ENCODE assay signal across 23 cellular contexts in the genomic region with DNA sequence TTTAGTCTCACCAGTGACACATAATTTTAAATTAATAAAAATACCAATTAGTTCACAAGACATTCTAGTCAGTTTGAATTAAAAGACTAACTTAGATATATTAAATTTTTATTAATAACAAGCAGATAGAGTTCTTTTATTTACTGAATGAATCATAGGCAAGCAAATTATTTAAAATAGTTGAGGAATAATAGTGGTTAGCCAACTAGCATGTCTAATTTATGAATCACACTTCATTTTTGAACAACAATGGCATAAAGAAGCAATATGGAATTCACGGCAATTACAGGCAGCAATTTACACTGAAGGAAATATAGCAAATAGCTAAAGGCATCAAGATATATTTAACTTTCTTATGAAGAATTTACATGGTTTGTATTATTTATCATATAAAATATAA.
A peak's percentile ranks its signal among the peaks of the same experiment; 100 is the strongest.
DNase-seq lines count a peak whose midpoint lies in the region; ATAC-seq and TF ChIP-seq lines count a peak whose summit lies in the region.
"Had no signal": no experiment of that assay in that cellular context is flagged by ENCODE, and none has a peak within 500 bp of the region (broad histone marks: within the 10 kb centered on the region; RNA-seq: fewer than 3 reads in every experiment).

No MANE protein-coding gene starts in this region.

- no peak for TF ChIP-seq CTCF in astrocyte of the spinal cord (IDR thresholded peaks at IDR 0.05; ENCODE audit: low read depth, low read length)
- TF ChIP-seq CTCF in foreskin keratinocyte (conservative IDR thresholded peaks at IDR 0.05): no peak

- H2AFZ ChIP-seq in ACC112 (ENCODE audit: low read length, unreplicated experiment): no peak overlapping the region

- H3K27ac ChIP-seq in ACC112 (ENCODE audit: low read depth, low read length): peak overlapping the region; percentile 65
- no peak overlapping the region for H3K27ac ChIP-seq in foreskin keratinocyte
- H3K27ac ChIP-seq: ovary, right atrium auricular region had no signal

- H3K36me3 Mint-ChIP-seq in activated CD8-positive, alpha-beta T cell treated with anti-CD3 and anti-CD28 coated beads, Interleukin-2, amount 10 ng/mL, durations not matched to agents 7 days and 5 days (ENCODE audit: low read depth): no peaks in the 10 kb centered on the region

- H3K79me2 ChIP-seq in ACC112 (ENCODE audit: control insufficient read depth, insufficient read depth, low read length, unreplicated experiment): no peaks in the 10 kb centered on the region

- DNase-seq in HT1080 (ENCODE audit: low read depth) (peak; percentile 2), astrocyte of the spinal cord (ENCODE audit: low read depth, low spot score) (peak; percentile 30), foreskin keratinocyte (peak; percentile 27 to 60), NCI-H187 (lab: John Stamatoyannopoulos, UW) (no peak), NCI-H2029 treated with DMSO at 0.1 percent for 48 hours (lab: John Stamatoyannopoulos, UW) (no peak), MG63 (no peak)
- DNase-seq in activated CD8-positive, alpha-beta T cell treated with anti-CD3 and anti-CD28 coated beads, Interleukin-2, amount 10 ng/mL, durations not matched to agents 7 days and 5 days: no peak
- DNase-seq: activated CD4-positive, alpha-beta memory T cell treated with anti-CD3 and anti-CD28 coated beads, Interleukin-2, amount 10 ng/mL, durations not matched to agents 7 days and 5 days; activated CD4-positive, CD25-positive, alpha-beta regulatory T cell treated with anti-CD3 and anti-CD28 coated beads, Interleukin-2, amount 50 U/mL, for 72 hours; DMS79; H9; NCI-H1092; NCI-H1930; NCI-H2227 treated with DMSO at 0.1 percent for 48 hours; nephron progenitor cell; OCI-M1; ovary; SHP77; stimulated activated CD4-positive, alpha-beta T cell treated with anti-CD3 and anti-CD28 coated beads, Interleukin-4, amount 100 ng/mL, for 4 hours; stimulated activated naive CD4-positive, alpha-beta T cell had no signal

- no peaks in the 10 kb centered on the region for H3K27me3 Mint-ChIP-seq in activated CD8-positive, alpha-beta T cell treated with anti-CD3 and anti-CD28 coated beads, Interleukin-2, amount 10 ng/mL, durations not matched to agents 7 days and 5 days (ENCODE audit: low read depth)
- H3K27me3 Mint-ChIP-seq: activated CD4-positive, alpha-beta memory T cell treated with anti-CD3 and anti-CD28 coated beads, Interleukin-2, amount 10 ng/mL, durations not matched to agents 7 days and 5 days; dendritic cell treated with granulocyte-macrophage colony-stimulating factor and Interleukin-4, amounts not matched to agents 40 ng/mL and 50 ng/mL, for 4 days had no signal

- H3K4me1 ChIP-seq in ACC112 (ENCODE audit: control insufficient read depth, insufficient read depth, low read length, unreplicated experiment) (peaks cover 42% of the 10 kb centered on the region), foreskin keratinocyte (peaks cover 27% of the 10 kb centered on the region)
- H3K4me1 ChIP-seq: right atrium auricular region had no signal

- ATAC-seq in foreskin keratinocyte: peak; percentile 65
- no peak for ATAC-seq in activated CD8-positive, alpha-beta T cell treated with anti-CD3 and anti-CD28 coated beads, Interleukin-2, amount 10 ng/mL, durations not matched to agents 7 days and 5 days

- CTCF ChIA-PET in activated CD8-positive, alpha-beta T cell treated with anti-CD3 and anti-CD28 coated beads, Interleukin-2, amount 10 ng/mL, durations not matched to agents 7 days and 5 days (lab: Charles Lee): no interaction called here

- H3K27me3 ChIP-seq in ACC112 (ENCODE audit: insufficient read depth, low read length) (no peaks in the 10 kb centered on the region), foreskin keratinocyte (no peaks in the 10 kb centered on the region), MG63 (no peaks in the 10 kb centered on the region)
- H3K27me3 ChIP-seq: ovary, right atrium auricular region had no signal

- H3K27ac Mint-ChIP-seq in activated CD8-positive, alpha-beta T cell treated with anti-CD3 and anti-CD28 coated beads, Interleukin-2, amount 10 ng/mL, durations not matched to agents 7 days and 5 days: no peak overlapping the region
- H3K27ac Mint-ChIP-seq: activated CD4-positive, alpha-beta memory T cell treated with anti-CD3 and anti-CD28 coated beads, Interleukin-2, amount 10 ng/mL, durations not matched to agents 7 days and 5 days; dendritic cell treated with granulocyte-macrophage colony-stimulating factor and Interleukin-4, amounts not matched to agents 40 ng/mL and 50 ng/mL, for 4 days; H9; nephron progenitor cell had no signal

- H3K9me3 Mint-ChIP-seq in activated CD8-positive, alpha-beta T cell treated with anti-CD3 and anti-CD28 coated beads, Interleukin-2, amount 10 ng/mL, durations not matched to agents 7 days and 5 days (ENCODE audit: insufficient read depth): no peaks in the 10 kb centered on the region
- H3K9me3 Mint-ChIP-seq: activated CD4-positive, alpha-beta memory T cell treated with anti-CD3 and anti-CD28 coated beads, Interleukin-2, amount 10 ng/mL, durations not matched to agents 7 days and 5 days; dendritic cell treated with granulocyte-macrophage colony-stimulating factor and Interleukin-4, amounts not matched to agents 40 ng/mL and 50 ng/mL, for 4 days; H9; nephron progenitor cell had no signal

- no peak overlapping the region for H3K4me3 Mint-ChIP-seq in activated CD8-positive, alpha-beta T cell treated with anti-CD3 and anti-CD28 coated beads, Interleukin-2, amount 10 ng/mL, durations not matched to agents 7 days and 5 days
- H3K4me3 Mint-ChIP-seq: activated CD4-positive, alpha-beta memory T cell treated with anti-CD3 and anti-CD28 coated beads, Interleukin-2, amount 10 ng/mL, durations not matched to agents 7 days and 5 days; dendritic cell treated with granulocyte-macrophage colony-stimulating factor and Interleukin-4, amounts not matched to agents 40 ng/mL and 50 ng/mL, for 4 days; H9; nephron progenitor cell had no signal

- H3K4me3 ChIP-seq in ACC112 (ENCODE audit: low read depth, low read length) (no peak overlapping the region), astrocyte of the spinal cord (ENCODE audit: low read depth, low read length) (no peak overlapping the region), MG63 (no peak overlapping the region)
- H3K4me3 ChIP-seq: ovary, right atrium auricular region had no signal

- in situ Hi-C loops in astrocyte of the spinal cord (cut with HindIII; ENCODE audit: low sequenced_read_pairs): no loop called here

- H3K9me3 ChIP-seq in MG63: no peaks in the 10 kb centered on the region
- H3K9me3 ChIP-seq: ovary, right atrium auricular region had no signal

- H3K4me1 Mint-ChIP-seq in activated CD8-positive, alpha-beta T cell treated with anti-CD3 and anti-CD28 coated beads, Interleukin-2, amount 10 ng/mL, durations not matched to agents 7 days and 5 days (ENCODE audit: low read depth): no peaks in the 10 kb centered on the region
- H3K4me1 Mint-ChIP-seq: activated CD4-positive, alpha-beta memory T cell treated with anti-CD3 and anti-CD28 coated beads, Interleukin-2, amount 10 ng/mL, durations not matched to agents 7 days and 5 days; H9 had no signal

- POLR2A ChIA-PET in activated CD8-positive, alpha-beta T cell treated with anti-CD3 and anti-CD28 coated beads, Interleukin-2, amount 10 ng/mL, durations not matched to agents 7 days and 5 days (lab: Charles Lee): no interaction called here

- H3K36me3 ChIP-seq in ACC112 (ENCODE audit: insufficient read depth, low read length): peaks cover 4% of the 10 kb centered on the region; the same call in 1 of the 2 replicates
- no peaks in the 10 kb centered on the region; the same call in 1 of the 2 replicates for H3K36me3 ChIP-seq in MG63
- H3K36me3 ChIP-seq: ovary, right atrium auricular region had no signal

Comparison
In these comparisons a context has a peak if more than half of its experiments do, and no peak if none do; other contexts are left out.
1. DNase-seq: peak in HT1080 (single experiment), astrocyte of the spinal cord (single experiment) and foreskin keratinocyte (2 of 2); none in NCI-H187 (0 of 2), activated CD8-positive, alpha-beta T cell treated with anti-CD3 and anti-CD28 coated beads, Interleukin-2, amount 10 ng/mL, durations not matched to agents 7 days and 5 days (single experiment), NCI-H2029 treated with DMSO at 0.1 percent for 48 hours (single experiment) and MG63 (single experiment).